8 cellular contexts compared by ENCODE assay signal in the genomic region with DNA sequence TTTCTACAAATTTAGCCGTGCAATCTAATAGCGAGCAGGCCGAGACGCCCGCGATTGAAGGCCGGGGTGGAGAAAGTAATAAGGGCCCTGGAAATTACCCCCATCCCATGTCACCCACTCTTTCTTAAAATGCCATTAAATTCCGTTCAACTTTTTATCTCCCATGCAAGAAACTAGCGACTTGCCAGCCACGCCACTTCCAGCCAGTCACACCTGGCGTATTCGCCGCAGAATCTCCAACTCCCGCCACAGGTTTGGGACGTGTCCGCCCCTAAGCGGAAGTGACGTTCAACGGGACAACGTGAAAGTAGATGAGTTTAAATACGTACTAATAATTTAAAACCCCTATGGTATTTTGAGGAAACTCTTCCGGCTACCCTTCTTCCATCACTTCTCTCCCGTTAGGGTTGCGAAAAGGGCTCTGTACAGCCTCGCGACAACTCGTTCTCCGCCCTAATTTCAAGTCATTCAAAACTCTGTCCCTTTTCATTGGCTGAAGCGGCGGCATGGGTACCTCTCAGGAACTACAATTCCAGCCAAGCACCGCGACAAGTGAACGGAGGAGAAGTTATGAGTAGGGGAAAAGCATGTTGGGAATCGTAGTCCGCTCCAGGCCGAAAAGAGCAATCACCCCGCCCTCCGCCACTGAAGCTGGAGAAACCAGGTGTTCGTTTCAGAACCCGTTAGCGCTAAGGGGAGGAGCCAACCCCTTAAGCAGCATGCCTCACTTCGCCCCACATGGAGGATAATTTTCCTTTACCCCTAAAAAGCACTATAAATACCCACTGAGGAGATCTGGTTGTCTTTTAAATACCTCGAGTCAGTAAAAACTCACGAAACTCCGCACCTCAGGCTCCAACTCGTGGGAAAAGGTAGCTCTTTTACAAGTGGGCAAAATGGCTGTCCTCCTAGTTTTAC. TPM values are rescaled to one million over a fixed set of nuclear protein-coding genes. Genes with fewer than 3 reads are reported as not detected.
A peak's percentile ranks its signal among the peaks of the same experiment; 100 is the strongest.
DNase-seq lines count a peak whose midpoint lies in the region; ATAC-seq and TF ChIP-seq lines count a peak whose summit lies in the region.

Gene ZRANB3 (minus strand): TSS at position 906 of the 918 bp plus-strand sequence.

- peak; percentile 71 for ATAC-seq in GM18502 (IDR thresholded peaks at IDR 0.05; ENCODE audit: poor library complexity, unreplicated experiment)
- ATAC-seq in HG02938 (IDR thresholded peaks at IDR 0.05; ENCODE audit: unreplicated experiment), result peak; percentile 71
- ATAC-seq in upper lobe of right lung, result peak; percentile 90

- H3K9me3 ChIP-seq in left ventricle myocardium inferior (replicated peaks) (no peaks in the 10 kb centered on the region), upper lobe of right lung (no peaks in the 10 kb centered on the region)

- peak within 1 kb of the TSS; percentile 97 for H3K27ac ChIP-seq in left ventricle myocardium inferior (replicated peaks)
- H3K27ac ChIP-seq in upper lobe of right lung, result peak within 1 kb of the TSS; percentile 90

- H3K4me1 ChIP-seq in left ventricle myocardium inferior (peaks cover 34% of the 10 kb centered on the region), upper lobe of right lung (peaks cover 12% of the 10 kb centered on the region)

- peak within 1 kb of the TSS; percentile 96 for H3K4me3 ChIP-seq in left ventricle myocardium inferior
- peak within 1 kb of the TSS; percentile 94 for H3K4me3 ChIP-seq in upper lobe of right lung

- no peaks in the 10 kb centered on the region for H3K9me3 Mint-ChIP-seq in T-helper 1 cell treated with Interleukin-12 subunit alpha and Interleukin-12 subunit beta and Interleukin-4 antibody, amounts not matched to agents 30 μg/mL and 1 μg/mL, for 36 hours
- no peaks in the 10 kb centered on the region for H3K9me3 Mint-ChIP-seq in progenitor cell of endocrine pancreas (ENCODE audit: low read depth)

- no peaks in the 10 kb centered on the region for H3K36me3 ChIP-seq in left ventricle myocardium inferior
- H3K36me3 ChIP-seq in upper lobe of right lung, result no peaks in the 10 kb centered on the region

- peaks cover 20% of the 10 kb centered on the region for H3K4me1 Mint-ChIP-seq in T-helper 1 cell treated with Interleukin-12 subunit alpha and Interleukin-12 subunit beta and Interleukin-4 antibody, amounts not matched to agents 30 μg/mL and 1 μg/mL, for 36 hours (ENCODE audit: low read depth)
- H3K4me1 Mint-ChIP-seq in progenitor cell of endocrine pancreas (ENCODE audit: low read depth), result peaks cover 12% of the 10 kb centered on the region

- intact Hi-C loops in left ventricle myocardium inferior (cut with micrococcal nuclease) (no loop called here), upper lobe of right lung (cut with DNase I) (no loop called here)

- H3K27me3 ChIP-seq in left ventricle myocardium inferior (ENCODE audit: low read depth) (no peaks in the 10 kb centered on the region), upper lobe of right lung (no peaks in the 10 kb centered on the region)

- DNase-seq in NCI-H1694 treated with DMSO at 0.1 percent for 48 hours (lab: John Stamatoyannopoulos, UW) (peak; percentile 99), amygdala (lab: John Stamatoyannopoulos, UW) (peak; percentile 69 to 98 (median 92)), left ventricle myocardium inferior (peak; percentile 92), progenitor cell of endocrine pancreas (ENCODE audit: low spot score, unreplicated experiment) (peak; percentile 82), upper lobe of right lung (peak; percentile 94)

- no peak for TF ChIP-seq CTCF in left ventricle myocardium inferior (IDR thresholded peaks at IDR 0.05; ENCODE audit: borderline replicate concordance)
- no peak for TF ChIP-seq CTCF in progenitor cell of endocrine pancreas (IDR thresholded peaks at IDR 0.05; ENCODE audit: unreplicated experiment)
- TF ChIP-seq CTCF in upper lobe of right lung (IDR thresholded peaks at IDR 0.05), result no peak

- H3K4me3 Mint-ChIP-seq in T-helper 1 cell treated with Interleukin-12 subunit alpha and Interleukin-12 subunit beta and Interleukin-4 antibody, amounts not matched to agents 30 μg/mL and 1 μg/mL, for 36 hours, result no peak within 1 kb of the TSS
- no peak within 1 kb of the TSS for H3K4me3 Mint-ChIP-seq in progenitor cell of endocrine pancreas (ENCODE audit: low read depth)

- peaks cover 1% of the 10 kb centered on the region for H3K36me3 Mint-ChIP-seq in T-helper 1 cell treated with Interleukin-12 subunit alpha and Interleukin-12 subunit beta and Interleukin-4 antibody, amounts not matched to agents 30 μg/mL and 1 μg/mL, for 36 hours (ENCODE audit: low read depth)
- H3K36me3 Mint-ChIP-seq in progenitor cell of endocrine pancreas (ENCODE audit: insufficient read depth), result peaks cover 5% of the 10 kb centered on the region

- peak within 1 kb of the TSS; percentile 68 for H3K27ac Mint-ChIP-seq in T-helper 1 cell treated with Interleukin-12 subunit alpha and Interleukin-12 subunit beta and Interleukin-4 antibody, amounts not matched to agents 30 μg/mL and 1 μg/mL, for 36 hours
- H3K27ac Mint-ChIP-seq in progenitor cell of endocrine pancreas, result peak within 1 kb of the TSS; percentile 93

- H3K27me3 Mint-ChIP-seq in T-helper 1 cell treated with Interleukin-12 subunit alpha and Interleukin-12 subunit beta and Interleukin-4 antibody, amounts not matched to agents 30 μg/mL and 1 μg/mL, for 36 hours (ENCODE audit: low read depth), result no peaks in the 10 kb centered on the region
- no peaks in the 10 kb centered on the region for H3K27me3 Mint-ChIP-seq in progenitor cell of endocrine pancreas

RNA-seq across cellular contexts. Expression of gene ZRANB3, which starts in this region (rescaled TPM):
- 1.4 TPM for total RNA-seq in left ventricle myocardium inferior
- 16.8 and 18.6 TPM in 2 replicates for total RNA-seq in progenitor cell of endocrine pancreas
- 4.1 TPM for total RNA-seq in upper lobe of right lung

Comparison
In these comparisons a context has a peak if more than half of its experiments do, and no peak if none do; other contexts are left out.
1. Peak in every context shown above with its lines: DNase-seq, ATAC-seq, H3K4me3 ChIP-seq and H3K27ac ChIP-seq.